In genomic region chr1:203301331-203301668, GRCh38 we compare ENCODE assay signal across 1 cellular context.
TF ChIP-seq lines count a peak whose summit lies in the region.

No MANE protein-coding gene starts in this region.

TF ChIP-seq in K562, 482 proteins besides CTCF, POLR2A, EP300 and RAD21:
- TF ChIP-seq TAL1 (IDR thresholded peaks at IDR 0.05) (0 out of 2 replicates have a peak, but pooled peaks have one; percentile 4), TOE1 (IDR thresholded peaks at IDR 0.05; ENCODE audit: borderline replicate concordance) (no peak; the same call in 1 of the 2 replicates), TOE1 (CRISPR knock-in tag; IDR thresholded peaks at IDR 0.05; ENCODE audit: borderline replicate concordance, low read depth) (peak; percentile 86; the same call in 1 of the 2 replicates), DMBX1 (CRISPR knock-in tag; IDR thresholded peaks at IDR 0.05; ENCODE audit: borderline replicate concordance) (peak; percentile 4; the same call in 1 of the 2 replicates), GATAD2A (IDR thresholded peaks at IDR 0.05) (peak; percentile 70; the same call in 1 of the 2 replicates), ZC3H4 (CRISPR knock-in tag; IDR thresholded peaks at IDR 0.05; ENCODE audit: borderline replicate concordance) (peak; percentile 10; the same call in 1 of the 2 replicates), SMC3 (conservative IDR thresholded peaks at IDR 0.05; ENCODE audit: insufficient read depth, low read depth, low read length) (no peak), ZBTB12 (CRISPR knock-in tag; IDR thresholded peaks at IDR 0.05) (no peak), PRPF4 (IDR thresholded peaks at IDR 0.05; ENCODE audit: insufficient read depth, low read depth, low read length, poor library complexity, severe bottlenecking) (no peak), TEAD4 (IDR thresholded peaks at IDR 0.05; ENCODE audit: low read length) (peak; percentile 12; the same call in 1 of the 2 replicates), TEAD4 (CRISPR knock-in tag; IDR thresholded peaks at IDR 0.05; ENCODE audit: borderline replicate concordance) (no peak), EHMT2 (IDR thresholded peaks at IDR 0.05) (peak; percentile 27; the same call in 1 of the 2 replicates), CREB1 (IDR thresholded peaks at IDR 0.05) (no peak), CREB1 (CRISPR knock-in tag; IDR thresholded peaks at IDR 0.05) (0 out of 2 replicates have a peak, but pooled peaks have one; percentile 23), ZNF354B (CRISPR knock-in tag; IDR thresholded peaks at IDR 0.05) (no peak), ETV6 (IDR thresholded peaks at IDR 0.05; ENCODE audit: borderline replicate concordance in 1 of 2, low read depth in 2 of 2, low read length in 1 of 2) (0 out of 4 replicates have a peak, but pooled peaks of 1 of the 2 experiments have one; percentile 46), ETV6 (CRISPR knock-in tag; IDR thresholded peaks at IDR 0.05; ENCODE audit: borderline replicate concordance) (no peak), RERE (CRISPR knock-in tag; IDR thresholded peaks at IDR 0.05; ENCODE audit: borderline replicate concordance) (peak; percentile 88; the same call in 1 of the 2 replicates), ZNF583 (CRISPR knock-in tag; IDR thresholded peaks at IDR 0.05) (0 out of 2 replicates have a peak, but pooled peaks have one; percentile 15), ATF1 (CRISPR knock-in tag; IDR thresholded peaks at IDR 0.05) (no peak), ATF1 (tag; IDR thresholded peaks at IDR 0.05) (no peak), ARHGAP35 (IDR thresholded peaks at IDR 0.05; ENCODE audit: partially characterized antibody) (peak; percentile 54), BCLAF1 (IDR thresholded peaks at IDR 0.05; ENCODE audit: borderline replicate concordance in 1 of 2, control insufficient read depth in 1 of 2, low read depth in 2 of 2, low read length in 1 of 2) (no peak; a peak in 1 of 4 replicates), HDAC1 (IDR thresholded peaks at IDR 0.05) (peak in 1 of 2 experiments; percentile 52; a peak in 1 of 4 replicates), MTA2 (IDR thresholded peaks at IDR 0.05; ENCODE audit: low read depth) (peak; percentile 21; the same call in 1 of the 2 replicates), CXXC5 (CRISPR knock-in tag; IDR thresholded peaks at IDR 0.05) (0 out of 2 replicates have a peak, but pooled peaks have one; percentile 5), LCOR (CRISPR knock-in tag; IDR thresholded peaks at IDR 0.05) (0 out of 2 replicates have a peak, but pooled peaks have one; percentile 48), ZBTB1 (CRISPR knock-in tag; IDR thresholded peaks at IDR 0.05; ENCODE audit: borderline replicate concordance, low read depth) (0 out of 2 replicates have a peak, but pooled peaks have one; percentile 30), ZNF512 (tag; IDR thresholded peaks at IDR 0.05) (peak; percentile 73), SIN3B (IDR thresholded peaks at IDR 0.05; ENCODE audit: low read depth) (no peak), ZNF41 (CRISPR knock-in tag; conservative IDR thresholded peaks at IDR 0.05) (no peak), ZEB2 (IDR thresholded peaks at IDR 0.05) (peak; percentile 48; the same call in 1 of the 2 replicates), CBFA2T2 (conservative IDR thresholded peaks at IDR 0.05) (0 out of 2 replicates have a peak, but pooled peaks have one; percentile 13)
- TF ChIP-seq, protein P1, sequence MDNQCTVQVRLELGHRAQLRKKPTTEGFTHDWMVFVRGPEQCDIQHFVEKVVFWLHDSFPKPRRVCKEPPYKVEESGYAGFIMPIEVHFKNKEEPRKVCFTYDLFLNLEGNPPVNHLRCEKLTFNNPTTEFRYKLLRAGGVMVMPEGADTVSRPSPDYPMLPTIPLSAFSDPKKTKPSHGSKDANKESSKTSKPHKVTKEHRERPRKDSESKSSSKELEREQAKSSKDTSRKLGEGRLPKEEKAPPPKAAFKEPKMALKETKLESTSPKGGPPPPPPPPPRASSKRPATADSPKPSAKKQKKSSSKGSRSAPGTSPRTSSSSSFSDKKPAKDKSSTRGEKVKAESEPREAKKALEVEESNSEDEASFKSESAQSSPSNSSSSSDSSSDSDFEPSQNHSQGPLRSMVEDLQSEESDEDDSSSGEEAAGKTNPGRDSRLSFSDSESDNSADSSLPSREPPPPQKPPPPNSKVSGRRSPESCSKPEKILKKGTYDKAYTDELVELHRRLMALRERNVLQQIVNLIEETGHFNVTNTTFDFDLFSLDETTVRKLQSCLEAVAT (IDR thresholded peaks at IDR 0.05), result peak in 1 of 2 experiments; percentile 29; a peak in 1 of 4 replicates
- TF ChIP-seq, protein P2, sequence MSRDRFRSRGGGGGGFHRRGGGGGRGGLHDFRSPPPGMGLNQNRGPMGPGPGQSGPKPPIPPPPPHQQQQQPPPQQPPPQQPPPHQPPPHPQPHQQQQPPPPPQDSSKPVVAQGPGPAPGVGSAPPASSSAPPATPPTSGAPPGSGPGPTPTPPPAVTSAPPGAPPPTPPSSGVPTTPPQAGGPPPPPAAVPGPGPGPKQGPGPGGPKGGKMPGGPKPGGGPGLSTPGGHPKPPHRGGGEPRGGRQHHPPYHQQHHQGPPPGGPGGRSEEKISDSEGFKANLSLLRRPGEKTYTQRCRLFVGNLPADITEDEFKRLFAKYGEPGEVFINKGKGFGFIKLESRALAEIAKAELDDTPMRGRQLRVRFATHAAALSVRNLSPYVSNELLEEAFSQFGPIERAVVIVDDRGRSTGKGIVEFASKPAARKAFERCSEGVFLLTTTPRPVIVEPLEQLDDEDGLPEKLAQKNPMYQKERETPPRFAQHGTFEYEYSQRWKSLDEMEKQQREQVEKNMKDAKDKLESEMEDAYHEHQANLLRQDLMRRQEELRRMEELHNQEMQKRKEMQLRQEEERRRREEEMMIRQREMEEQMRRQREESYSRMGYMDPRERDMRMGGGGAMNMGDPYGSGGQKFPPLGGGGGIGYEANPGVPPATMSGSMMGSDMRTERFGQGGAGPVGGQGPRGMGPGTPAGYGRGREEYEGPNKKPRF (IDR thresholded peaks at IDR 0.05; ENCODE audit: low read depth, low read length), result no peak
